Comparison of ENCODE assay signal across 9 cellular contexts in genomic region chr1:202642619-202643291, GRCh38.
A peak's percentile ranks its signal among the peaks of the same experiment; 100 is the strongest.
DNase-seq lines count a peak whose midpoint lies in the region; ATAC-seq and TF ChIP-seq lines count a peak whose summit lies in the region.
"Had no signal": no experiment of that assay in that cellular context is flagged by ENCODE, and none has a peak within 500 bp of the region (broad histone marks: within the 10 kb centered on the region; RNA-seq: fewer than 3 reads in every experiment).

No MANE protein-coding gene starts in this region.

- TF ChIP-seq CTCF in chondrocyte (IDR thresholded peaks at IDR 0.05): no peak
- TF ChIP-seq CTCF in mucosa of descending colon (IDR thresholded peaks at IDR 0.05): no peak
- TF ChIP-seq CTCF in tibial artery (IDR thresholded peaks at IDR 0.05): no peak

- H3K4me3 ChIP-seq in mucosa of descending colon: no peak overlapping the region
- peak overlapping the region; percentile 27 to 35 for H3K4me3 ChIP-seq in tibial artery

- no peak overlapping the region for H3K27ac Mint-ChIP-seq in activated CD4-positive, alpha-beta T cell treated with anti-CD3 and anti-CD28 coated beads, Interleukin-2, amount 10 ng/mL, durations not matched to agents 24 days and 14 days
- no peak overlapping the region for H3K27ac Mint-ChIP-seq in chondrocyte (ENCODE audit: unreplicated experiment)

- H3K9me3 ChIP-seq in mucosa of descending colon: no peaks in the 10 kb centered on the region
- no peaks in the 10 kb centered on the region for H3K9me3 ChIP-seq in tibial artery

- H3K36me3 ChIP-seq in mucosa of descending colon (ENCODE audit: low read depth): no peaks in the 10 kb centered on the region
- no peaks in the 10 kb centered on the region for H3K36me3 ChIP-seq in tibial artery

- H3K27ac ChIP-seq in tibial artery: no peak overlapping the region

- H3K4me1 Mint-ChIP-seq in activated CD4-positive, alpha-beta T cell treated with anti-CD3 and anti-CD28 coated beads, Interleukin-2, amount 10 ng/mL, durations not matched to agents 24 days and 14 days: peaks cover 10% of the 10 kb centered on the region
- H3K4me1 Mint-ChIP-seq in chondrocyte (ENCODE audit: low read depth): peaks cover 19% of the 10 kb centered on the region

- peaks cover 6 to 69% of the 10 kb centered on the region in 2 donors for H3K27me3 ChIP-seq in tibial artery

- peaks cover 34% of the 10 kb centered on the region for H3K4me1 ChIP-seq in mucosa of descending colon (ENCODE audit: low read depth)
- H3K4me1 ChIP-seq in tibial artery: peaks cover 0 to 25% (median 23%) of the 10 kb centered on the region in 4 donors

- H3K27me3 Mint-ChIP-seq in activated CD4-positive, alpha-beta T cell treated with anti-CD3 and anti-CD28 coated beads, Interleukin-2, amount 10 ng/mL, durations not matched to agents 24 days and 14 days: peaks cover 93% of the 10 kb centered on the region
- H3K27me3 Mint-ChIP-seq in chondrocyte (ENCODE audit: low read depth): peaks cover 82% of the 10 kb centered on the region

- intact Hi-C loops in activated CD4-positive, alpha-beta T cell treated with anti-CD3 and anti-CD28 coated beads, Interleukin-2, amount 10 ng/mL, durations not matched to agents 24 days and 14 days (cut with micrococcal nuclease): no loop called here
- intact Hi-C loops in mucosa of descending colon (cut with DNase I, micrococcal nuclease) (no loop called here), tibial artery (cut with DNase I; ENCODE audit: low total_unique reads) (no loop called here)

- peak; percentile 26 for ATAC-seq in mucosa of descending colon

- no peaks in the 10 kb centered on the region for H3K36me3 Mint-ChIP-seq in activated CD4-positive, alpha-beta T cell treated with anti-CD3 and anti-CD28 coated beads, Interleukin-2, amount 10 ng/mL, durations not matched to agents 24 days and 14 days (ENCODE audit: low read depth)
- no peaks in the 10 kb centered on the region for H3K36me3 Mint-ChIP-seq in chondrocyte (ENCODE audit: low read depth)

- no peaks in the 10 kb centered on the region for H3K9me3 Mint-ChIP-seq in activated CD4-positive, alpha-beta T cell treated with anti-CD3 and anti-CD28 coated beads, Interleukin-2, amount 10 ng/mL, durations not matched to agents 24 days and 14 days
- H3K9me3 Mint-ChIP-seq in chondrocyte (ENCODE audit: low read depth): no peaks in the 10 kb centered on the region

- DNase-seq in activated CD4-positive, alpha-beta T cell treated with anti-CD3 and anti-CD28 coated beads, Interleukin-2, amount 10 ng/mL, durations not matched to agents 24 days and 14 days: no peak
- no peak for DNase-seq in activated CD4-positive, alpha-beta T cell treated with anti-CD3 and anti-CD28 coated beads for 1 hour
- no peak for DNase-seq in chondrocyte (ENCODE audit: low spot score)
- peak in 1 of 3 donors; percentile 46 for DNase-seq in mucosa of descending colon
- DNase-seq in tibial artery: no peak
- no peak for DNase-seq in NOMO-1 treated with DMSO at 0.1 percent for 48 hours (lab: John Stamatoyannopoulos, UW; ENCODE audit: unreplicated experiment)
- DNase-seq in KG1 (lab: John Stamatoyannopoulos, UW): no peak
- no peak for DNase-seq in NCI-H128 (lab: John Stamatoyannopoulos, UW; ENCODE audit: unreplicated experiment)
- DNase-seq: cortex of kidney had no signal

- peak overlapping the region; percentile 56 for H3K4me3 Mint-ChIP-seq in activated CD4-positive, alpha-beta T cell treated with anti-CD3 and anti-CD28 coated beads, Interleukin-2, amount 10 ng/mL, durations not matched to agents 24 days and 14 days
- H3K4me3 Mint-ChIP-seq in chondrocyte (ENCODE audit: unreplicated experiment): peak overlapping the region; percentile 55
